30 cellular contexts compared by ENCODE assay signal in the genomic region with DNA sequence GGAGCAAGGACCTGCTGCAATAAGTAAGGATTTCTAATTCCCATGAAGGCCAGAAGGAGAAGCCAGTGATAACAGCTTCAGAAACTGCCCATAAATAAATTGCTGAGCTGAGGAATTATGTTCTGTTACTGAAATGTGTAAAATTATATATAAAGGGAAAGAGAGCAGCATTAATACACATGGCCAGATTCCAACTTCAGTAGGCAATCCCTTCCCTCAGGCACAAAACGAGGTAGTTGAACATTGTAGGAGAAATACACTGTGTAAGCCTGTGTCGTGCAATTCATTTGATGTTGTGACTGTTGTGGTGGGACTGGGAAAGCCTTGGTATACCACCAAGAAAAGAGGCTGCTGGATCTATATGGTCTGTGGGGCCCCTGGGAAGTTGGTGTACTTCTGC.
"Had no signal": no experiment of that assay in that cellular context is flagged by ENCODE, and none has a peak within 500 bp of the region (broad histone marks: within the 10 kb centered on the region; RNA-seq: fewer than 3 reads in every experiment).

No MANE protein-coding gene starts in this region.

- H3K4me3 ChIP-seq: adrenal gland, ascending aorta, breast epithelium had no signal

- H3K36me3 ChIP-seq: adrenal gland, ascending aorta, brain microvascular endothelial cell, breast epithelium had no signal

- DNase-seq: activated B cell treated with CpG ODN at 0.5 μM for 24 hours; activated CD4-positive, alpha-beta memory T cell treated with anti-CD3 and anti-CD28 coated beads for 36 hours; activated CD4-positive, alpha-beta T cell treated with anti-CD3 and anti-CD28 coated beads for 4 hours; activated CD4-positive, alpha-beta T cell treated with anti-CD3 and anti-CD28 coated beads, Interleukin-2, amount 10 ng/mL, durations not matched to agents 24 days and 14 days; activated CD4-positive, alpha-beta T cell treated with anti-CD3 and anti-CD28 coated beads, Interleukin-2, amount 50 U/mL, for 1 hour; activated CD4-positive, alpha-beta T cell treated with anti-CD3 and anti-CD28 coated beads, Interleukin-2, amount 50 U/mL, for 4 hours; activated CD4-positive, CD25-positive, alpha-beta regulatory T cell treated with anti-CD3 and anti-CD28 coated beads, Interleukin-2, amount 50 U/mL, for 72 hours; activated CD8-positive, alpha-beta memory T cell treated with anti-CD3 and anti-CD28 coated beads, Interleukin-2, amount 50 U/mL, for 4 hours; activated CD8-positive, alpha-beta T cell treated with anti-CD3 and anti-CD28 coated beads for 36 hours; activated effector memory CD4-positive, alpha-beta T cell treated with anti-CD3 and anti-CD28 coated beads, Interleukin-2, amount 50 U/mL, for 16 hours; activated gamma-delta T cell treated with Interleukin-2 at 50 U/mL for 16 hours; activated naive CD4-positive, alpha-beta T cell; activated naive CD4-positive, alpha-beta T cell treated with anti-CD3 and anti-CD28 coated beads for 36 hours; activated naive CD4-positive, alpha-beta T cell treated with anti-CD3 and anti-CD28 coated beads, Interleukin-2, amount 50 U/mL, for 16 hours; activated naive CD8-positive, alpha-beta T cell treated with anti-CD3 and anti-CD28 coated beads for 36 hours; activated T-cell treated with anti-CD3 and anti-CD28 coated beads for 4 hours; activated T-cell treated with anti-CD3 and anti-CD28 coated beads, Interleukin-2, amount 50 U/mL, for 1 hour; activated T-cell treated with anti-CD3 and anti-CD28 coated beads, Interleukin-2, amount 50 U/mL, for 4 hours; activated T-cell treated with anti-CD3 and anti-CD28 coated beads, Interleukin-2, amount 50 U/mL, for 72 hours; adrenal gland; amygdala; anterior cingulate cortex; brain microvascular endothelial cell; central memory CD4-positive, alpha-beta T cell; T-helper 1 cell; T-helper 2 cell; T-helper 9 cell had no signal

- H3K27ac ChIP-seq: adrenal gland, ascending aorta, brain microvascular endothelial cell, breast epithelium, VCaP had no signal

- H3K27me3 ChIP-seq: adrenal gland, ascending aorta, brain microvascular endothelial cell, breast epithelium had no signal

- H3K9me3 ChIP-seq: adrenal gland, ascending aorta, breast epithelium had no signal

- H3K4me1 ChIP-seq: ascending aorta, breast epithelium had no signal
